8 cellular contexts compared by ENCODE assay signal in genomic region chr16:17556276-17557052, GRCh38.
DNase-seq lines count a peak whose midpoint lies in the region; ATAC-seq and TF ChIP-seq lines count a peak whose summit lies in the region.

No MANE protein-coding gene starts in this region.

- no peak for TF ChIP-seq EP300 in stomach (IDR thresholded peaks at IDR 0.05)

- intact Hi-C loops in stomach (cut with DNase I; ENCODE audit: low total_unique reads) = no loop called here

- ATAC-seq in esophagus mucosa (peak; percentile 73), GM19463 (IDR thresholded peaks at IDR 0.05; ENCODE audit: unreplicated experiment) (no peak)

- H3K27ac ChIP-seq in AG04450 (ENCODE audit: low read depth, low read length) (no peak overlapping the region), stomach (no peak overlapping the region)

- H3K4me1 ChIP-seq in stomach = no peaks in the 10 kb centered on the region

- DNase-seq in AG04450 (ENCODE audit: low read depth, low spot score) (no peak), GM03348 (ENCODE audit: low spot score) (peak; percentile 52), NCI-H82 treated with DMSO at 0.1 percent for 48 hours (lab: John Stamatoyannopoulos, UW; ENCODE audit: unreplicated experiment) (peak; percentile 37), stomach (no peak), GOT3 (lab: John Stamatoyannopoulos, UW) (no peak), C1 segment of cervical spinal cord (lab: John Stamatoyannopoulos, UW) (no peak)

- TF ChIP-seq POLR2A in stomach (IDR thresholded peaks at IDR 0.05) = no peak

- no peak overlapping the region for H3K4me3 ChIP-seq in AG04450 (ENCODE audit: low read depth, low read length)
- H3K4me3 ChIP-seq in stomach = no peak overlapping the region

- 24 to 33% (median 28%) methylated on average over 7 of the region's 7 CpGs for WGBS in stomach, 5 donors

- H3K9me3 ChIP-seq in AG04450 (ENCODE audit: control insufficient read depth, insufficient read depth, low read length) (no peaks in the 10 kb centered on the region), stomach (no peaks in the 10 kb centered on the region)

- peak; percentile 84 for TF ChIP-seq CTCF in AG04450 (IDR thresholded peaks at IDR 0.05; ENCODE audit: low read depth, low read length)
- TF ChIP-seq CTCF in stomach (IDR thresholded peaks at IDR 0.05) = peak in 4 of 7 experiments; percentile 19 to 39 (median 30)

- CTCF ChIA-PET in AG04450 (lab: Charles Lee) = interaction anchor here (0.6 to 6.1 kb wide), 22 partner anchors 8 to 1211 kb away, joined by 3 to 53 read pairs (median 5); partner anchors contain the start of gene XYLT1

- POLR2A ChIA-PET in AG04450 (lab: Yijun Ruan, JAX) = interaction anchor here (1.3 kb wide), 1 partner anchor 23 kb away, joined by 3 read pairs; no protein-coding TSS in a partner anchor

- H3K27me3 ChIP-seq in AG04450 (ENCODE audit: control insufficient read depth, insufficient read depth, low read length) (peaks cover 2% of the 10 kb centered on the region), stomach (peaks cover 0 to 25% (median 4%) of the 10 kb centered on the region in 3 donors)

- H3K36me3 ChIP-seq in stomach = no peaks in the 10 kb centered on the region

Comparison
In these comparisons a context has a peak if more than half of its experiments do, and no peak if none do; other contexts are left out.
1. DNase-seq: peak in GM03348 (single experiment) and NCI-H82 treated with DMSO at 0.1 percent for 48 hours (single experiment); none in AG04450 (single experiment), stomach (single experiment), GOT3 (single experiment) and C1 segment of cervical spinal cord (0 of 14).